ENCODE assay signal across 1 cellular context in genomic region chr5:861442-862366, GRCh38.
TF ChIP-seq lines count a peak whose summit lies in the region.

No MANE protein-coding gene starts in this region.

TF ChIP-seq in IMR-90, 13 proteins besides CTCF, POLR2A, EP300 and RAD21:
- TF ChIP-seq RCOR1 (IDR thresholded peaks at IDR 0.05; ENCODE audit: insufficient replicate concordance, low read length): no peak
- no peak for TF ChIP-seq SMC3 (IDR thresholded peaks at IDR 0.05; ENCODE audit: low read depth, low read length)
- no peak for TF ChIP-seq FOS (IDR thresholded peaks at IDR 0.05; ENCODE audit: low read depth, low read length)
- no peak for TF ChIP-seq ELK1 (IDR thresholded peaks at IDR 0.05; ENCODE audit: borderline replicate concordance, low read depth, low read length)
- no peak for TF ChIP-seq MAFK (IDR thresholded peaks at IDR 0.05; ENCODE audit: low read depth, low read length)
- no peak for TF ChIP-seq USF2 (IDR thresholded peaks at IDR 0.05; ENCODE audit: low read depth, low read length)
- TF ChIP-seq BHLHE40 (IDR thresholded peaks at IDR 0.05; ENCODE audit: low read depth, low read length): no peak
- no peak for TF ChIP-seq CHD1 (IDR thresholded peaks at IDR 0.05; ENCODE audit: low read depth, low read length)
- TF ChIP-seq CEBPB (IDR thresholded peaks at IDR 0.05; ENCODE audit: low read depth, low read length): no peak
- TF ChIP-seq NFE2L2 (IDR thresholded peaks at IDR 0.05; ENCODE audit: low read depth, low read length): no peak
- TF ChIP-seq MXI1 (IDR thresholded peaks at IDR 0.05; ENCODE audit: borderline replicate concordance, low read depth, low read length): no peak
- TF ChIP-seq MAZ (IDR thresholded peaks at IDR 0.05; ENCODE audit: borderline replicate concordance, low read depth, low read length): no peak
- no peak for TF ChIP-seq RFX5 (IDR thresholded peaks at IDR 0.05; ENCODE audit: low read depth, low read length)
